Comparison of ENCODE assay signal across 9 cellular contexts in genomic region chr10:44300666-44301649, GRCh38.
DNase-seq lines count a peak whose midpoint lies in the region; ATAC-seq and TF ChIP-seq lines count a peak whose summit lies in the region.
"Had no signal": no experiment of that assay in that cellular context is flagged by ENCODE, and none has a peak within 500 bp of the region (broad histone marks: within the 10 kb centered on the region; RNA-seq: fewer than 3 reads in every experiment).

No MANE protein-coding gene starts in this region.

- peak overlapping the region; percentile 80 for H3K27ac ChIP-seq in RWPE1
- H3K27ac ChIP-seq in hepatocyte, result no peak overlapping the region
- H3K27ac ChIP-seq: right lobe of liver had no signal

- ATAC-seq in Right ventricle myocardium inferior (peak; percentile 42), HG02973 (IDR thresholded peaks at IDR 0.05; ENCODE audit: unreplicated experiment) (peak; percentile 90)

- POLR2A ChIA-PET in RWPE1 (lab: Yijun Ruan, JAX; ENCODE audit: low non-redundant PET), result no interaction called here

- H4K20me1 ChIP-seq in hepatocyte (ENCODE audit: insufficient read depth, poor library complexity, severe bottlenecking), result no peaks in the 10 kb centered on the region

- peaks cover 8% of the 10 kb centered on the region for H3K27me3 ChIP-seq in hepatocyte
- H3K27me3 ChIP-seq: right lobe of liver had no signal

- H2AFZ ChIP-seq in hepatocyte, result no peak overlapping the region

- no peak overlapping the region for H3K4me2 ChIP-seq in hepatocyte

- no peak for TF ChIP-seq CTCF in RWPE1 (conservative IDR thresholded peaks at IDR 0.05; ENCODE audit: low read depth)
- no peak for TF ChIP-seq CTCF in hepatocyte (IDR thresholded peaks at IDR 0.05; ENCODE audit: poor library complexity)

- 73% methylated on average over 7 of the region's 7 CpGs for WGBS in hepatocyte (ENCODE audit: low lambda C conversion rate, missing lambda C conversion rate)

- no peaks in the 10 kb centered on the region for H3K79me2 ChIP-seq in hepatocyte

- H3K9me3 ChIP-seq in hepatocyte (ENCODE audit: low read depth), result no peaks in the 10 kb centered on the region
- H3K9me3 ChIP-seq: right lobe of liver had no signal

- H3K36me3 ChIP-seq in hepatocyte (replicated peaks; ENCODE audit: insufficient read depth, low read depth), result no peaks in the 10 kb centered on the region
- H3K36me3 ChIP-seq: right lobe of liver had no signal

- no peaks in the 10 kb centered on the region for H3K9me2 ChIP-seq in hepatocyte (replicated peaks; ENCODE audit: insufficient read depth)

- no peak for DNase-seq in Right ventricle myocardium inferior (ENCODE audit: missing footprints)
- no peak for DNase-seq in cardiac septum (ENCODE audit: low spot score)
- peak; percentile 65 for DNase-seq in RWPE1 (ENCODE audit: low spot score)
- peak; percentile 93 for DNase-seq in iris pigment epithelial cell (ENCODE audit: low read depth)
- DNase-seq in COR-L47 (lab: John Stamatoyannopoulos, UW), result no peak
- no peak for DNase-seq in hepatocyte (ENCODE audit: low spot score)
- no peak for DNase-seq in NCI-H345 (lab: John Stamatoyannopoulos, UW)
- DNase-seq: right lobe of liver had no signal

- intact Hi-C loops in Right ventricle myocardium inferior (cut with DNase I) (no loop called here), cardiac septum (cut with DNase I) (loop anchor here (5.0 kb wide), 1 partner anchor 129 kb away; no protein-coding TSS in a partner anchor)

- H3K4me1 ChIP-seq in hepatocyte (ENCODE audit: insufficient read depth), result no peaks in the 10 kb centered on the region
- H3K4me1 ChIP-seq: right lobe of liver had no signal

- CTCF ChIA-PET in RWPE1 (lab: Yijun Ruan, JAX), result no interaction called here

- H3K4me3 ChIP-seq in hepatocyte, result no peak overlapping the region
- H3K4me3 ChIP-seq: right lobe of liver had no signal

Comparison
In these comparisons a context has a peak if more than half of its experiments do, and no peak if none do; other contexts are left out.
1. DNase-seq: peak in RWPE1 (single experiment) and iris pigment epithelial cell (single experiment); none in Right ventricle myocardium inferior (single experiment), cardiac septum (single experiment), COR-L47 (single experiment), hepatocyte (single experiment) and NCI-H345 (single experiment).